In genomic region chr3:107738486-107739183, GRCh38 we compare ENCODE assay signal across 17 cellular contexts.
A peak's percentile ranks its signal among the peaks of the same experiment; 100 is the strongest.
DNase-seq lines count a peak whose midpoint lies in the region; ATAC-seq, FAIRE-seq and TF ChIP-seq lines count a peak whose summit lies in the region.
"Had no signal": no experiment of that assay in that cellular context is flagged by ENCODE, and none has a peak within 500 bp of the region (broad histone marks: within the 10 kb centered on the region; RNA-seq: fewer than 3 reads in every experiment).

No MANE protein-coding gene starts in this region.

- TF ChIP-seq POLR2A in HepG2 (IDR thresholded peaks at IDR 0.05; ENCODE audit: insufficient read depth in 1 of 2, low read depth in 2 of 2, low read length in 2 of 2) (no peak), right lobe of liver (IDR thresholded peaks at IDR 0.05) (no peak), K562 (conservative IDR thresholded peaks at IDR 0.05) (no peak)

- H3K4me1 ChIP-seq in HepG2 (ENCODE audit: insufficient read depth, low read length) = peaks cover 4% of the 10 kb centered on the region; the same call in 1 of the 2 replicates
- H3K4me1 ChIP-seq in right lobe of liver = no peaks in the 10 kb centered on the region
- H3K4me1 ChIP-seq in K562 (replicated peaks in 1 of 2; ENCODE audit: control insufficient read depth in 2 of 2, insufficient read depth in 2 of 2, low read length in 2 of 2) = no peaks in the 10 kb centered on the region

- TF ChIP-seq EP300 in HepG2 (IDR thresholded peaks at IDR 0.05; ENCODE audit: low read depth in 2 of 2, low read length in 2 of 2) (no peak), HepG2 (CRISPR knock-in tag; IDR thresholded peaks at IDR 0.05; ENCODE audit: borderline replicate concordance) (no peak), K562 (IDR thresholded peaks at IDR 0.05; ENCODE audit: low read length) (no peak)

- no peak overlapping the region for H3K4me3 ChIP-seq in HepG2 (replicated peaks in 1 of 3; ENCODE audit: insufficient read depth in 1 of 3, low read depth in 2 of 3, low read length in 3 of 3)
- H3K4me3 ChIP-seq in right lobe of liver = no peak overlapping the region
- H3K4me3 ChIP-seq in K562 = no peak overlapping the region
- H3K4me3 ChIP-seq: BLaER1 treated with 17β-estradiol and CSF1 and Interleukin-3, amounts not matched to agents 10 nM and 100 nM; GM12878 had no signal

- intact Hi-C loops in HepG2 (cut with micrococcal nuclease; ENCODE audit: unreplicated experiment) = no loop called here
- intact Hi-C loops in right lobe of liver (cut with DNase I) = no loop called here
- intact Hi-C loops in K562 (cut with micrococcal nuclease) = loop anchor here (2.0 kb wide), 1 partner anchor 164 kb away; no protein-coding TSS in a partner anchor

- peaks cover 12% of the 10 kb centered on the region for H3K36me3 Mint-ChIP-seq in memory B cell

- peaks cover 1 to 6% of the 10 kb centered on the region in 2 experiments; a peak in 3 of 5 replicates for H3K36me3 ChIP-seq in HepG2 (replicated peaks in 1 of 2; ENCODE audit: control insufficient read depth in 1 of 2, insufficient read depth in 2 of 2, low read length in 2 of 2)
- no peaks in the 10 kb centered on the region for H3K36me3 ChIP-seq in right lobe of liver
- H3K36me3 ChIP-seq in K562 (ENCODE audit: control insufficient read depth, insufficient read depth, low read length) = no peaks in the 10 kb centered on the region; the same call in 2 of the 3 replicates

- H3K9me1 ChIP-seq in K562 (ENCODE audit: control insufficient read depth, insufficient read depth, low read length) = no peaks in the 10 kb centered on the region

- no peaks in the 10 kb centered on the region for H3K27me3 Mint-ChIP-seq in memory B cell
- H3K27me3 Mint-ChIP-seq: CD4-positive, alpha-beta T cell had no signal

- H2AFZ ChIP-seq in HepG2 (ENCODE audit: low read length) (no peak overlapping the region), K562 (ENCODE audit: low read depth, low read length) (no peak overlapping the region)

- H3K4me2 ChIP-seq in HepG2 (ENCODE audit: low read depth, low read length) (no peak overlapping the region), K562 (ENCODE audit: insufficient read depth, low read length) (no peak overlapping the region)

- no peak overlapping the region for H3K4me3 Mint-ChIP-seq in memory B cell
- H3K4me3 Mint-ChIP-seq: CD4-positive, alpha-beta T cell had no signal

- TF ChIP-seq RAD21 in HepG2 (CRISPR knock-in tag; IDR thresholded peaks at IDR 0.05) = no peak
- TF ChIP-seq RAD21 in K562 (CRISPR knock-in tag; conservative IDR thresholded peaks at IDR 0.05 in 1 of 2, IDR thresholded peaks at IDR 0.05 in 1 of 2) = no peak

- no peaks in the 10 kb centered on the region for H3K9me3 Mint-ChIP-seq in memory B cell
- H3K9me3 Mint-ChIP-seq: CD4-positive, alpha-beta T cell had no signal

- WGBS in HepG2 (ENCODE audit: low lambda C conversion rate) = 95% methylated on average over 5 of the region's 5 CpGs
- 80% methylated on average over 5 of the region's 5 CpGs for WGBS in right lobe of liver (ENCODE audit: insufficient coverage, low coverage, low lambda C conversion rate, missing lambda C conversion rate)
- 50% methylated on average over 4 of the region's 5 CpGs for WGBS in K562 (ENCODE audit: insufficient coverage, low coverage, missing lambda C conversion rate)

- H4K20me1 ChIP-seq in HepG2 (ENCODE audit: insufficient read depth, low read length) = no peaks in the 10 kb centered on the region
- no peaks in the 10 kb centered on the region for H4K20me1 ChIP-seq in K562 (replicated peaks; ENCODE audit: control insufficient read depth, insufficient read depth, low read length)
- H4K20me1 ChIP-seq: BLaER1 treated with 17β-estradiol and CSF1 and Interleukin-3, amounts not matched to agents 10 nM and 100 nM had no signal

- CTCF ChIA-PET in HepG2 (lab: Yijun Ruan, JAX; ENCODE audit: low intra/inter-chr PET ratio, low total read pairs) (no interaction called here), K562 (lab: Yijun Ruan, JAX; ENCODE audit: low intra/inter-chr PET ratio) (no interaction called here)

- BruUV-seq in HepG2 (replicated peaks; lab: Mats Ljungman, UMichigan) = no TSS peak
- no TSS peak for BruUV-seq in K562 (replicated peaks; lab: Mats Ljungman, UMichigan)

- DNase-seq in HepG2 (ENCODE audit: low spot score) = no peak
- DNase-seq in right lobe of liver = no peak
- DNase-seq in K562 (ENCODE audit: extremely low read depth in 1 of 4, low spot score in 3 of 4) = no peak
- DNase-seq in memory B cell (ENCODE audit: low spot score in 2 of 2) = no peak
- DNase-seq in occipital lobe (lab: John Stamatoyannopoulos, UW) = no peak
- DNase-seq in HuH-7 (ENCODE audit: low spot score) = no peak
- no peak for DNase-seq in UCSD-AML1 (lab: John Stamatoyannopoulos, UW; ENCODE audit: unreplicated experiment)
- DNase-seq: AML-193; CD4-positive, alpha-beta T cell; DMS79 had no signal

- FAIRE-seq in HepG2 (lab: Jason Lieb, UNC) = no peak
- FAIRE-seq in K562 (lab: Jason Lieb, UNC) = no peak
- FAIRE-seq: GM12878, GM18507, H54 had no signal

- POLR2A ChIA-PET in HepG2 (lab: Yijun Ruan, JAX) = no interaction called here
- POLR2A ChIA-PET in K562 (lab: Yijun Ruan, JAX) = interaction anchor here (0.6 kb wide), 1 partner anchor 179 kb away, joined by 3 read pairs; no protein-coding TSS in a partner anchor

- no peak overlapping the region for H3K9ac ChIP-seq in HepG2 (ENCODE audit: insufficient read depth, low read depth, low read length)
- H3K9ac ChIP-seq in K562 (ENCODE audit: insufficient read depth in 1 of 2, low read depth in 2 of 2, low read length in 2 of 2) = no peak overlapping the region
- H3K9ac ChIP-seq: BLaER1 treated with 17β-estradiol and CSF1 and Interleukin-3, amounts not matched to agents 10 nM and 100 nM had no signal

- peak overlapping the region; percentile 58 for H3K27ac Mint-ChIP-seq in memory B cell
- H3K27ac Mint-ChIP-seq: CD4-positive, alpha-beta T cell had no signal

- H3K9me3 ChIP-seq in HepG2 (ENCODE audit: low read length) = no peaks in the 10 kb centered on the region
- H3K9me3 ChIP-seq in right lobe of liver = no peaks in the 10 kb centered on the region
- no peaks in the 10 kb centered on the region for H3K9me3 ChIP-seq in K562 (replicated peaks; ENCODE audit: control insufficient read depth, insufficient read depth, low read depth, low read length)
- H3K9me3 ChIP-seq: BLaER1 treated with 17β-estradiol and CSF1 and Interleukin-3, amounts not matched to agents 10 nM and 100 nM had no signal

- H3K27me3 ChIP-seq in HepG2 (ENCODE audit: control insufficient read depth in 1 of 2, insufficient read depth in 2 of 2, low read length in 2 of 2) (no peaks in the 10 kb centered on the region), right lobe of liver (no peaks in the 10 kb centered on the region), K562 (ENCODE audit: control insufficient read depth in 2 of 2, insufficient read depth in 2 of 2, low read length in 2 of 2) (no peaks in the 10 kb centered on the region)
- H3K27me3 ChIP-seq: BLaER1 treated with 17β-estradiol and CSF1 and Interleukin-3, amounts not matched to agents 10 nM and 100 nM had no signal

- peaks cover 21% of the 10 kb centered on the region for H3K4me1 Mint-ChIP-seq in memory B cell

- no peak for TF ChIP-seq CTCF in HepG2 (CRISPR knock-in tag; IDR thresholded peaks at IDR 0.05)
- no peak for TF ChIP-seq CTCF in right lobe of liver (IDR thresholded peaks at IDR 0.05)
- no peak for TF ChIP-seq CTCF in K562 (IDR thresholded peaks at IDR 0.05 in 2 of 3, conservative IDR thresholded peaks at IDR 0.05 in 1 of 3; ENCODE audit: insufficient read depth in 2 of 3, low read depth in 1 of 3, low read length in 3 of 3)

- ATAC-seq in HepG2 (no peak), right lobe of liver (no peak), K562 (no peak), memory B cell (ENCODE audit: low read depth) (no peak), HG03520 (IDR thresholded peaks at IDR 0.05; ENCODE audit: unreplicated experiment) (no peak)
- ATAC-seq: HCT116 had no signal

- in situ Hi-C loops in HepG2 (cut with HindIII; ENCODE audit: extremely low pct_ligation_motif_present, low pct_unique_long_range_greater_than_20kb) = no loop called here
- in situ Hi-C loops in K562 (cut with MboI) = no loop called here

- H3K27ac ChIP-seq in HepG2 (ENCODE audit: extremely low read length, insufficient read depth, low read length) (no peak overlapping the region), right lobe of liver (no peak overlapping the region), K562 (ENCODE audit: extremely low read depth, low read depth, low read length) (no peak overlapping the region)
- H3K27ac ChIP-seq: 22Rv1; BLaER1 treated with 17β-estradiol and CSF1 and Interleukin-3, amounts not matched to agents 10 nM and 100 nM had no signal

- no peaks in the 10 kb centered on the region for H3K79me2 ChIP-seq in HepG2 (ENCODE audit: insufficient read depth, low read length)
- no peaks in the 10 kb centered on the region for H3K79me2 ChIP-seq in K562 (ENCODE audit: control insufficient read depth, insufficient read depth, low read length)

TF ChIP-seq in HepG2, 621 proteins besides CTCF, POLR2A, EP300 and RAD21 (continues in another document):
- TF ChIP-seq MAFF (IDR thresholded peaks at IDR 0.05; ENCODE audit: low read depth, low read length) (peak; percentile 65), ZNF850 (CRISPR knock-in tag; conservative IDR thresholded peaks at IDR 0.05) (no peak), MAFK (conservative IDR thresholded peaks at IDR 0.05 in 1 of 2, IDR thresholded peaks at IDR 0.05 in 1 of 2; ENCODE audit: low read length in 2 of 2) (peak; percentile 49 to 79; a peak in 3 of 4 replicates)

TF ChIP-seq in K562, 482 proteins besides CTCF, POLR2A, EP300 and RAD21:
- TF ChIP-seq FOXP1 (CRISPR knock-in tag; IDR thresholded peaks at IDR 0.05) (no peak), MAFK (IDR thresholded peaks at IDR 0.05; ENCODE audit: low read length) (0 out of 2 replicates have a peak, but pooled peaks have one; percentile 1), SETDB1 (IDR thresholded peaks at IDR 0.05; ENCODE audit: low read length) (no peak), ZNF24 (IDR thresholded peaks at IDR 0.05) (no peak), ZNF316 (IDR thresholded peaks at IDR 0.05) (peak; percentile 55; the same call in 1 of the 2 replicates)

Comparison
In these comparisons a context has a peak if more than half of its experiments do, and no peak if none do; other contexts are left out.
1. Of the 241 proteins assayed by ChIP-seq in both HepG2 and K562: peak only in HepG2: MAFF; only in K562: none; in both: MAFK; in neither: 239.